ENCODE assay signal across 11 cellular contexts in genomic region chr11:100808904-100809491, GRCh38.
DNase-seq lines count a peak whose midpoint lies in the region; ATAC-seq, FAIRE-seq and TF ChIP-seq lines count a peak whose summit lies in the region.
"Had no signal": no experiment of that assay in that cellular context is flagged by ENCODE, and none has a peak within 500 bp of the region (broad histone marks: within the 10 kb centered on the region; RNA-seq: fewer than 3 reads in every experiment).

No MANE protein-coding gene starts in this region.

- no peak overlapping the region for H3K27ac Mint-ChIP-seq in neural progenitor cell

- TF ChIP-seq CTCF in D721Med (IDR thresholded peaks at IDR 0.05; ENCODE audit: insufficient read depth, missing control alignments) (no peak), choroid plexus epithelial cell (conservative IDR thresholded peaks at IDR 0.05; ENCODE audit: low read depth, low read length) (no peak), neural progenitor cell (IDR thresholded peaks at IDR 0.05) (no peak)

- H4K20me1 ChIP-seq in neural progenitor cell (ENCODE audit: low read depth): no peaks in the 10 kb centered on the region

- peak; percentile 48 for FAIRE-seq in D721Med (lab: Jason Lieb, UNC)

- no peaks in the 10 kb centered on the region for H3K36me3 Mint-ChIP-seq in neural progenitor cell
- H3K36me3 Mint-ChIP-seq in activated T-cell treated with anti-CD3 and anti-CD28 coated beads, Interleukin-2, amount 50 U/mL, for 4 hours (ENCODE audit: insufficient read depth): no peaks in the 10 kb centered on the region

- H3K4me3 Mint-ChIP-seq in neural progenitor cell: no peak overlapping the region
- H3K4me3 Mint-ChIP-seq in activated T-cell treated with anti-CD3 and anti-CD28 coated beads, Interleukin-2, amount 50 U/mL, for 4 hours: no peak overlapping the region

- no peak for ATAC-seq in activated T-cell treated with anti-CD3 and anti-CD28 coated beads, Interleukin-2, amount 50 U/mL, for 4 hours

- H3F3A ChIP-seq in neural progenitor cell (ENCODE audit: low read depth): no peaks in the 10 kb centered on the region

- no peaks in the 10 kb centered on the region for H3K27me3 Mint-ChIP-seq in neural progenitor cell (ENCODE audit: insufficient read depth, low read depth)
- no peaks in the 10 kb centered on the region for H3K27me3 Mint-ChIP-seq in activated T-cell treated with anti-CD3 and anti-CD28 coated beads, Interleukin-2, amount 50 U/mL, for 4 hours (ENCODE audit: low read depth)

- no peaks in the 10 kb centered on the region for H3K9me3 Mint-ChIP-seq in neural progenitor cell
- H3K9me3 Mint-ChIP-seq in activated T-cell treated with anti-CD3 and anti-CD28 coated beads, Interleukin-2, amount 50 U/mL, for 4 hours: peaks cover 9% of the 10 kb centered on the region

- H3K9me3 ChIP-seq in neural progenitor cell (ENCODE audit: low read depth): no peaks in the 10 kb centered on the region

- H3K36me3 ChIP-seq in neural progenitor cell: no peaks in the 10 kb centered on the region
- H3K36me3 ChIP-seq: MG63 had no signal

- no peaks in the 10 kb centered on the region for H3K27me3 ChIP-seq in neural progenitor cell
- H3K27me3 ChIP-seq: MG63 had no signal

- peaks cover 11% of the 10 kb centered on the region for H3K4me1 ChIP-seq in neural progenitor cell

- H3K27ac ChIP-seq in neural progenitor cell (no peak overlapping the region), substantia nigra (ENCODE audit: low read depth, low read length, poor library complexity, severe bottlenecking) (no peak overlapping the region)

- H3K4me3 ChIP-seq in choroid plexus epithelial cell (ENCODE audit: low read depth, low read length): no peak overlapping the region
- H3K4me3 ChIP-seq in neural progenitor cell: no peak overlapping the region
- H3K4me3 ChIP-seq: MG63 had no signal

- peaks cover 4% of the 10 kb centered on the region for H3K4me1 Mint-ChIP-seq in neural progenitor cell
- H3K4me1 Mint-ChIP-seq in activated T-cell treated with anti-CD3 and anti-CD28 coated beads, Interleukin-2, amount 50 U/mL, for 4 hours (ENCODE audit: low read depth): no peaks in the 10 kb centered on the region

- no peak overlapping the region for H2AFZ ChIP-seq in neural progenitor cell (replicated peaks)

- DNase-seq in D721Med (ENCODE audit: insufficient read length, low spot score): no peak
- peak; percentile 93 for DNase-seq in NCI-H226
- peak; percentile 67 for DNase-seq in choroid plexus epithelial cell (ENCODE audit: low read depth)
- DNase-seq in neural progenitor cell (ENCODE audit: low spot score): peak; percentile 14
- DNase-seq in activated T-cell treated with anti-CD3 and anti-CD28 coated beads, Interleukin-2, amount 50 U/mL, for 4 hours: no peak
- no peak for DNase-seq in NCI-H1694 (lab: John Stamatoyannopoulos, UW)
- no peak for DNase-seq in substantia nigra (lab: John Stamatoyannopoulos, UW)
- DNase-seq in DMS53 treated with DMSO at 0.1 percent for 48 hours (lab: John Stamatoyannopoulos, UW; ENCODE audit: unreplicated experiment): no peak
- DNase-seq: activated T-cell treated with anti-CD3 and anti-CD28 coated beads for 4 hours, hippocampal formation, MG63 had no signal

- H3K4me2 ChIP-seq in neural progenitor cell: no peak overlapping the region

- no peaks in the 10 kb centered on the region for H3K79me2 ChIP-seq in neural progenitor cell (ENCODE audit: low read depth)

- H3K9ac ChIP-seq in neural progenitor cell: no peak overlapping the region

Comparison
In these comparisons a context has a peak if more than half of its experiments do, and no peak if none do; other contexts are left out.
1. DNase-seq: peak in NCI-H226 (single experiment), choroid plexus epithelial cell (single experiment) and neural progenitor cell (single experiment); none in D721Med (single experiment), activated T-cell treated with anti-CD3 and anti-CD28 coated beads, Interleukin-2, amount 50 U/mL, for 4 hours (single experiment), NCI-H1694 (single experiment), substantia nigra (0 of 49) and DMS53 treated with DMSO at 0.1 percent for 48 hours (single experiment).